ENCODE assay signal across 1 cellular context in the genomic region with DNA sequence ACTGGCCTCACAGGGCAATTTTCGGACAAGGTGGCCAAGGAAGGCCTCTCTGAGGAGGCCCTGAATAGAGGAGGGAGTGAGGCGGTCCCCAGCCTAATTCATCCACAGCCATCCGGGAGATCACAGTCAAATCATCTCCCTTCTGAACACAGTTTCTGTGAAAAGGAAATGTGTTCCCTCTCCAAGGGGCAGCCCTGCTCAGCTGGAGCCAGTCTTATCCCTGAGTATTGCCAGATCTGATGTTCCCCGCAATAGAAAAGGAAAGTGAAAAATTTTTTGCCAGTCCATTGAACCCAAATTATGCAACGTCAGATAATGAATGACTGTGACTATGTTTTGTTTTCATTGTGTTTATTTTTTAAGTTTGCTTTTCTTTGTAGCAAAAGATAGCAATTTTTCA.
TF ChIP-seq lines count a peak whose summit lies in the region.

No MANE protein-coding gene starts in this region.

TF ChIP-seq in GM23338, 12 proteins besides CTCF, POLR2A, EP300 and RAD21 (continued from another document):
- TF ChIP-seq, protein P1, sequence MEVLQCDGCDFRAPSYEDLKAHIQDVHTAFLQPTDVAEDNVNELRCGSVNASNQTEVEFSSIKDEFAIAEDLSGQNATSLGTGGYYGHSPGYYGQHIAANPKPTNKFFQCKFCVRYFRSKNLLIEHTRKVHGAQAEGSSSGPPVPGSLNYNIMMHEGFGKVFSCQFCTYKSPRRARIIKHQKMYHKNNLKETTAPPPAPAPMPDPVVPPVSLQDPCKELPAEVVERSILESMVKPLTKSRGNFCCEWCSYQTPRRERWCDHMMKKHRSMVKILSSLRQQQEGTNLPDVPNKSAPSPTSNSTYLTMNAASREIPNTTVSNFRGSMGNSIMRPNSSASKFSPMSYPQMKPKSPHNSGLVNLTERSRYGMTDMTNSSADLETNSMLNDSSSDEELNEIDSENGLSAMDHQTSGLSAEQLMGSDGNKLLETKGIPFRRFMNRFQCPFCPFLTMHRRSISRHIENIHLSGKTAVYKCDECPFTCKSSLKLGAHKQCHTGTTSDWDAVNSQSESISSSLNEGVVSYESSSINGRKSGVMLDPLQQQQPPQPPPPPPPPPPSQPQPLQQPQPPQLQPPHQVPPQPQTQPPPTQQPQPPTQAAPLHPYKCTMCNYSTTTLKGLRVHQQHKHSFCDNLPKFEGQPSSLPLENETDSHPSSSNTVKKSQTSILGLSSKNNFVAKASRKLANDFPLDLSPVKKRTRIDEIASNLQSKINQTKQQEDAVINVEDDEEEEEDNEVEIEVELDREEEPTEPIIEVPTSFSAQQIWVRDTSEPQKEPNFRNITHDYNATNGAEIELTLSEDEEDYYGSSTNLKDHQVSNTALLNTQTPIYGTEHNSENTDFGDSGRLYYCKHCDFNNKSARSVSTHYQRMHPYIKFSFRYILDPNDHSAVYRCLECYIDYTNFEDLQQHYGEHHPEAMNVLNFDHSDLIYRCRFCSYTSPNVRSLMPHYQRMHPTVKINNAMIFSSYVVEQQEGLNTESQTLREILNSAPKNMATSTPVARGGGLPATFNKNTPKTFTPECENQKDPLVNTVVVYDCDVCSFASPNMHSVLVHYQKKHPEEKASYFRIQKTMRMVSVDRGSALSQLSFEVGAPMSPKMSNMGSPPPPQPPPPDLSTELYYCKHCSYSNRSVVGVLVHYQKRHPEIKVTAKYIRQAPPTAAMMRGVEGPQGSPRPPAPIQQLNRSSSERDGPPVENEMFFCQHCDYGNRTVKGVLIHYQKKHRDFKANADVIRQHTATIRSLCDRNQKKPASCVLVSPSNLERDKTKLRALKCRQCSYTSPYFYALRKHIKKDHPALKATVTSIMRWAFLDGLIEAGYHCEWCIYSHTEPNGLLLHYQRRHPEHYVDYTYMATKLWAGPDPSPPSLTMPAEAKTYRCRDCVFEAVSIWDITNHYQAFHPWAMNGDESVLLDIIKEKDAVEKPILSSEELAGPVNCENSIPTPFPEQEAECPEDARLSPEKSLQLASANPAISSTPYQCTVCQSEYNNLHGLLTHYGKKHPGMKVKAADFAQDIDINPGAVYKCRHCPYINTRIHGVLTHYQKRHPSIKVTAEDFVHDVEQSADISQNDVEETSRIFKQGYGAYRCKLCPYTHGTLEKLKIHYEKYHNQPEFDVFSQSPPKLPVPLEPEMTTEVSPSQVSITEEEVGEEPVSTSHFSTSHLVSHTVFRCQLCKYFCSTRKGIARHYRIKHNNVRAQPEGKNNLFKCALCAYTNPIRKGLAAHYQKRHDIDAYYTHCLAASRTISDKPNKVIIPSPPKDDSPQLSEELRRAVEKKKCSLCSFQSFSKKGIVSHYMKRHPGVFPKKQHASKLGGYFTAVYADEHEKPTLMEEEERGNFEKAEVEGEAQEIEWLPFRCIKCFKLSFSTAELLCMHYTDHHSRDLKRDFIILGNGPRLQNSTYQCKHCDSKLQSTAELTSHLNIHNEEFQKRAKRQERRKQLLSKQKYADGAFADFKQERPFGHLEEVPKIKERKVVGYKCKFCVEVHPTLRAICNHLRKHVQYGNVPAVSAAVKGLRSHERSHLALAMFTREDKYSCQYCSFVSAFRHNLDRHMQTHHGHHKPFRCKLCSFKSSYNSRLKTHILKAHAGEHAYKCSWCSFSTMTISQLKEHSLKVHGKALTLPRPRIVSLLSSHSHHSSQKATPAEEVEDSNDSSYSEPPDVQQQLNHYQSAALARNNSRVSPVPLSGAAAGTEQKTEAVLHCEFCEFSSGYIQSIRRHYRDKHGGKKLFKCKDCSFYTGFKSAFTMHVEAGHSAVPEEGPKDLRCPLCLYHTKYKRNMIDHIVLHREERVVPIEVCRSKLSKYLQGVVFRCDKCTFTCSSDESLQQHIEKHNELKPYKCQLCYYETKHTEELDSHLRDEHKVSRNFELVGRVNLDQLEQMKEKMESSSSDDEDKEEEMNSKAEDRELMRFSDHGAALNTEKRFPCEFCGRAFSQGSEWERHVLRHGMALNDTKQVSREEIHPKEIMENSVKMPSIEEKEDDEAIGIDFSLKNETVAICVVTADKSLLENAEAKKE (CRISPR knock-in tag; IDR thresholded peaks at IDR 0.05), result no peak
- TF ChIP-seq NANOG (IDR thresholded peaks at IDR 0.05; ENCODE audit: borderline replicate concordance) (no peak), JUNB (IDR thresholded peaks at IDR 0.05; ENCODE audit: unreplicated experiment) (no peak), CREB1 (CRISPR knock-in tag; IDR thresholded peaks at IDR 0.05; ENCODE audit: low read depth) (no peak)
TF ChIP-seq in GM23338: peak in this region for 0.
